ENCODE assay signal across 1 cellular context in the genomic region with DNA sequence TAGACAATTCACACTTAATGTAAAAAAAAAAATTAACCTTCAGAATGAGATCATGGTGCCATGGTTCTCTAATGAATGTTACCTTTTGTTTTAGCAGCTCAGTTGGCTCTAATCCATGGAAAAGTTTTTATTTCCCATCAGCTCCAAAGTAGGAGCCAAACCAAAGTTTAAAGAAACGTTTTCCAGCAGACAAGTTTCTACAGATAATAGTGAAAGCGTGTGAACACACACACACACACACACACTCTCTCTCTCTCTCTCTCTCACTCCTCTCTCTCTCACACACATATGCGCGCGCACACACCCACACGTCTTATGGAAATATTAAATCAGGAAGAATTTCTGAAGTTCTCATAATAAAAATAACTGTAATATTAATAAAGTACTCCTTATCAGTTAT.
TF ChIP-seq lines count a peak whose summit lies in the region.

No MANE protein-coding gene starts in this region.

TF ChIP-seq in HCT116, 20 proteins besides CTCF, POLR2A, EP300 and RAD21 (continued from another document):
- TF ChIP-seq POLR2AphosphoS5 (IDR thresholded peaks at IDR 0.05; ENCODE audit: low read depth, low read length) (no peak), EZH2 (IDR thresholded peaks at IDR 0.05) (no peak), ZFX (IDR thresholded peaks at IDR 0.05) (no peak), YY1 (IDR thresholded peaks at IDR 0.05; ENCODE audit: extremely low read depth, insufficient replicate concordance, low read depth, low read length) (no peak), JUND (IDR thresholded peaks at IDR 0.05) (no peak), SIN3A (IDR thresholded peaks at IDR 0.05; ENCODE audit: low read depth) (no peak), EZH2phosphoT487 (IDR thresholded peaks at IDR 0.05; ENCODE audit: borderline replicate concordance) (no peak), FOSL1 (IDR thresholded peaks at IDR 0.05; ENCODE audit: low read depth) (no peak), SP1 (IDR thresholded peaks at IDR 0.05; ENCODE audit: low read depth) (no peak)
- TF ChIP-seq, protein P1, sequence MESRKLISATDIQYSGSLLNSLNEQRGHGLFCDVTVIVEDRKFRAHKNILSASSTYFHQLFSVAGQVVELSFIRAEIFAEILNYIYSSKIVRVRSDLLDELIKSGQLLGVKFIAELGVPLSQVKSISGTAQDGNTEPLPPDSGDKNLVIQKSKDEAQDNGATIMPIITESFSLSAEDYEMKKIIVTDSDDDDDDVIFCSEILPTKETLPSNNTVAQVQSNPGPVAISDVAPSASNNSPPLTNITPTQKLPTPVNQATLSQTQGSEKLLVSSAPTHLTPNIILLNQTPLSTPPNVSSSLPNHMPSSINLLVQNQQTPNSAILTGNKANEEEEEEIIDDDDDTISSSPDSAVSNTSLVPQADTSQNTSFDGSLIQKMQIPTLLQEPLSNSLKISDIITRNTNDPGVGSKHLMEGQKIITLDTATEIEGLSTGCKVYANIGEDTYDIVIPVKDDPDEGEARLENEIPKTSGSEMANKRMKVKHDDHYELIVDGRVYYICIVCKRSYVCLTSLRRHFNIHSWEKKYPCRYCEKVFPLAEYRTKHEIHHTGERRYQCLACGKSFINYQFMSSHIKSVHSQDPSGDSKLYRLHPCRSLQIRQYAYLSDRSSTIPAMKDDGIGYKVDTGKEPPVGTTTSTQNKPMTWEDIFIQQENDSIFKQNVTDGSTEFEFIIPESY (IDR thresholded peaks at IDR 0.05; ENCODE audit: extremely low read depth, insufficient replicate concordance, low read length) = no peak
